Comparison of ENCODE assay signal across 18 cellular contexts in genomic region chr2:143949121-143949848, GRCh38.
DNase-seq lines count a peak whose midpoint lies in the region; ATAC-seq, FAIRE-seq and TF ChIP-seq lines count a peak whose summit lies in the region.
"Had no signal": no experiment of that assay in that cellular context is flagged by ENCODE, and none has a peak within 500 bp of the region (broad histone marks: within the 10 kb centered on the region; RNA-seq: fewer than 3 reads in every experiment).

No MANE protein-coding gene starts in this region.

- FAIRE-seq in TTC549 (lab: Jason Lieb, UNC) = peak; percentile 57

- DNase-seq in myocyte (ENCODE audit: low read depth) (peak; percentile 43), islet precursor cell (no peak), endothelial cell (ENCODE audit: low spot score) (no peak)
- DNase-seq: activated CD4-positive, alpha-beta T cell treated with anti-CD3 and anti-CD28 coated beads for 48 hours; activated naive CD8-positive, alpha-beta T cell treated with anti-CD3 and anti-CD28 coated beads, Interleukin-2, amount 50 U/mL, for 24 hours; activated T-cell treated with anti-CD3 and anti-CD28 coated beads, Interleukin-2, amount 50 U/mL, for 24 hours; BE2C; DND-41; NCI-H146; NCI-H510A treated with DMSO at 0.1 percent for 48 hours; Peyer's patch; stimulated activated CD4-positive, alpha-beta T cell treated with anti-CD3 and anti-CD28 coated beads, Interleukin-1b, Interleukin-23, amount 100 ng/mL, for 48 hours had no signal

- no peak for TF ChIP-seq CTCF in endothelial cell (IDR thresholded peaks at IDR 0.05; ENCODE audit: unreplicated experiment)

- peaks cover 4% of the 10 kb centered on the region for H3K4me1 Mint-ChIP-seq in endothelial cell (ENCODE audit: unreplicated experiment)
- H3K4me1 Mint-ChIP-seq: activated naive CD8-positive, alpha-beta T cell treated with anti-CD3 and anti-CD28 coated beads, Interleukin-2, amount 50 U/mL, for 24 hours had no signal

- H3K4me3 Mint-ChIP-seq in endothelial cell (ENCODE audit: unreplicated experiment) = no peak overlapping the region
- H3K4me3 Mint-ChIP-seq: activated naive CD8-positive, alpha-beta T cell treated with anti-CD3 and anti-CD28 coated beads, Interleukin-2, amount 50 U/mL, for 24 hours; activated T-cell treated with anti-CD3 and anti-CD28 coated beads, Interleukin-2, amount 50 U/mL, for 24 hours; T-helper 1 cell treated with Interleukin-12 subunit alpha and Interleukin-12 subunit beta and Interleukin-4 antibody, amounts not matched to agents 30 μg/mL and 1 μg/mL, for 36 hours had no signal

- no peak overlapping the region for H3K27ac Mint-ChIP-seq in endothelial cell (ENCODE audit: unreplicated experiment)
- H3K27ac Mint-ChIP-seq: activated naive CD8-positive, alpha-beta T cell treated with anti-CD3 and anti-CD28 coated beads, Interleukin-2, amount 50 U/mL, for 24 hours; activated T-cell treated with anti-CD3 and anti-CD28 coated beads, Interleukin-2, amount 50 U/mL, for 24 hours; T-helper 1 cell treated with Interleukin-12 subunit alpha and Interleukin-12 subunit beta and Interleukin-4 antibody, amounts not matched to agents 30 μg/mL and 1 μg/mL, for 36 hours had no signal

- ATAC-seq in GM18861 (IDR thresholded peaks at IDR 0.05; ENCODE audit: unreplicated experiment) (peak; percentile 60), HG02798 (IDR thresholded peaks at IDR 0.05; ENCODE audit: poor library complexity, unreplicated experiment) (peak; percentile 48), HG03280 (IDR thresholded peaks at IDR 0.05; ENCODE audit: unreplicated experiment) (no peak), GM21526 (IDR thresholded peaks at IDR 0.05; ENCODE audit: low FRiP score, unreplicated experiment) (no peak)
- ATAC-seq: activated naive CD8-positive, alpha-beta T cell treated with anti-CD3 and anti-CD28 coated beads, Interleukin-2, amount 50 U/mL, for 24 hours had no signal

- no peaks in the 10 kb centered on the region for H3K9me3 Mint-ChIP-seq in endothelial cell (ENCODE audit: unreplicated experiment)
- H3K9me3 Mint-ChIP-seq: activated naive CD8-positive, alpha-beta T cell treated with anti-CD3 and anti-CD28 coated beads, Interleukin-2, amount 50 U/mL, for 24 hours; activated T-cell treated with anti-CD3 and anti-CD28 coated beads, Interleukin-2, amount 50 U/mL, for 24 hours; T-helper 1 cell treated with Interleukin-12 subunit alpha and Interleukin-12 subunit beta and Interleukin-4 antibody, amounts not matched to agents 30 μg/mL and 1 μg/mL, for 36 hours had no signal

- no peaks in the 10 kb centered on the region for H3K27me3 Mint-ChIP-seq in endothelial cell (ENCODE audit: unreplicated experiment)
- H3K27me3 Mint-ChIP-seq: activated naive CD8-positive, alpha-beta T cell treated with anti-CD3 and anti-CD28 coated beads, Interleukin-2, amount 50 U/mL, for 24 hours; activated T-cell treated with anti-CD3 and anti-CD28 coated beads, Interleukin-2, amount 50 U/mL, for 24 hours had no signal

- no peaks in the 10 kb centered on the region for H3K36me3 Mint-ChIP-seq in endothelial cell (ENCODE audit: low read depth, unreplicated experiment)

Comparison
In these comparisons a context has a peak if more than half of its experiments do, and no peak if none do; other contexts are left out.
1. ATAC-seq: peak in GM18861 (single experiment) and HG02798 (single experiment); none in HG03280 (single experiment) and GM21526 (single experiment).